ENCODE assay signal across 1 cellular context in the genomic region with DNA sequence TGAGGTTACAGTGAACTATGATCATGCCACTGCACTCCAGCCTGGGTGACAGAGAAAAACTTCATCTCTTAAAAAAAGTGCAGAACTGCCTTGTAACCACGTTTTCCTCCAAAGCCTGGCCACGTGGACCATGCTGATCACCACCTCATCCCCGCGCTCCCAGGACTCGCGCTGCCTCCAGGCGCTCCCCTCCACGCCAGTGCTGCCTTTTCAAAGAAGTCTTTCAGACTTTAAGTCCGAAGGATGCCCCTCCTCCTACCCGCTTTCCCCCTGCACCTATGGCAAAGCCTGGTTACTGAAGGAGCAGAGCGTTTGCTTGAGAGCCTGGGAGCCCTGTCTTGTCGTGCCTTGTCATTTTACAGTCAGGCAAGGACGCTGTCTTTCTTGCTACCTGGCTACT.
TF ChIP-seq lines count a peak whose summit lies in the region.

No MANE protein-coding gene starts in this region.

TF ChIP-seq in HepG2, 621 proteins besides CTCF, POLR2A, EP300 and RAD21 (continued from another document):
- TF ChIP-seq, protein P1, sequence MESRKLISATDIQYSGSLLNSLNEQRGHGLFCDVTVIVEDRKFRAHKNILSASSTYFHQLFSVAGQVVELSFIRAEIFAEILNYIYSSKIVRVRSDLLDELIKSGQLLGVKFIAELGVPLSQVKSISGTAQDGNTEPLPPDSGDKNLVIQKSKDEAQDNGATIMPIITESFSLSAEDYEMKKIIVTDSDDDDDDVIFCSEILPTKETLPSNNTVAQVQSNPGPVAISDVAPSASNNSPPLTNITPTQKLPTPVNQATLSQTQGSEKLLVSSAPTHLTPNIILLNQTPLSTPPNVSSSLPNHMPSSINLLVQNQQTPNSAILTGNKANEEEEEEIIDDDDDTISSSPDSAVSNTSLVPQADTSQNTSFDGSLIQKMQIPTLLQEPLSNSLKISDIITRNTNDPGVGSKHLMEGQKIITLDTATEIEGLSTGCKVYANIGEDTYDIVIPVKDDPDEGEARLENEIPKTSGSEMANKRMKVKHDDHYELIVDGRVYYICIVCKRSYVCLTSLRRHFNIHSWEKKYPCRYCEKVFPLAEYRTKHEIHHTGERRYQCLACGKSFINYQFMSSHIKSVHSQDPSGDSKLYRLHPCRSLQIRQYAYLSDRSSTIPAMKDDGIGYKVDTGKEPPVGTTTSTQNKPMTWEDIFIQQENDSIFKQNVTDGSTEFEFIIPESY (CRISPR knock-in tag; IDR thresholded peaks at IDR 0.05): peak; percentile 39; the same call in 1 of the 2 replicates
